ENCODE assay signal across 1 cellular context in genomic region chr5:33641722-33642505, GRCh38.
TF ChIP-seq lines count a peak whose summit lies in the region.

No MANE protein-coding gene starts in this region.

TF ChIP-seq in GM12878, 131 proteins besides CTCF, POLR2A, EP300 and RAD21 (continued from another document):
- TF ChIP-seq REST (IDR thresholded peaks at IDR 0.05; ENCODE audit: low read depth, low read length), result no peak
